Comparison of ENCODE assay signal across 8 cellular contexts in the genomic region with DNA sequence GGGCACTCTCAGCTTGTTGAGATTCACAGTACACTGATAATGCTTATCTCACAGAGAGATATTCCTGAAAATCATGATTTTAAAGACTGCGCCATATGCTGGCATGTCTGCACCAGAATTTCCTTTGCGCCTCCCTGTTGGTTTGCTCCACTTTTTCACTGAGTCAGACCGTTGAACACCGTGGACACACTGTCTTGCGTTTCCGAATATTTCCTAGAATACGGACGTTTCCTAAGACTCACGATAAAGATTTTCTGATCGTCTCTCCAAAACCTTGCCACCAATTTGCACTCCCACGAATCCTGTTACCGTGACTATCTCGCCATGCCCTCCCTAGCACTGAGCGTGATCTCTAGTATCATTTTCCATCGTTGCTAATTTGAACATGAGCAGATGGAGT. TPM values are rescaled to one million over a fixed set of nuclear protein-coding genes. Genes with fewer than 3 reads are reported as not detected.
DNase-seq lines count a peak whose midpoint lies in the region; ATAC-seq and TF ChIP-seq lines count a peak whose summit lies in the region.

No MANE protein-coding gene starts in this region.

- H3K36me3 Mint-ChIP-seq in IgD-negative memory B cell (peaks cover 4% of the 10 kb centered on the region), nephron progenitor cell (ENCODE audit: low read depth) (no peaks in the 10 kb centered on the region)
- H3K36me3 Mint-ChIP-seq in effector memory CD8-positive, alpha-beta T cell (ENCODE audit: insufficient read depth): peaks cover 5% of the 10 kb centered on the region

- no peaks in the 10 kb centered on the region for H3K9me3 Mint-ChIP-seq in IgD-negative memory B cell
- no peaks in the 10 kb centered on the region for H3K9me3 Mint-ChIP-seq in effector memory CD8-positive, alpha-beta T cell
- H3K9me3 Mint-ChIP-seq in nephron progenitor cell: no peaks in the 10 kb centered on the region

- peak overlapping the region; percentile 57 to 87 (median 84) for H3K27ac Mint-ChIP-seq in IgD-negative memory B cell
- H3K27ac Mint-ChIP-seq in effector memory CD8-positive, alpha-beta T cell: no peak overlapping the region
- H3K27ac Mint-ChIP-seq in nephron progenitor cell: no peak overlapping the region

- H3K27me3 Mint-ChIP-seq in IgD-negative memory B cell (no peaks in the 10 kb centered on the region), nephron progenitor cell (ENCODE audit: low read depth, poor library complexity) (peaks cover 59% of the 10 kb centered on the region)
- peaks cover 8 to 28% of the 10 kb centered on the region in 2 donors for H3K27me3 Mint-ChIP-seq in effector memory CD8-positive, alpha-beta T cell

- H3K4me3 ChIP-seq in AG10803 (ENCODE audit: low read length): peak overlapping the region; percentile 52

- TF ChIP-seq CTCF in AG10803 (conservative IDR thresholded peaks at IDR 0.05; ENCODE audit: low read length) (no peak), nephron progenitor cell (IDR thresholded peaks at IDR 0.05) (no peak)

- ATAC-seq in effector memory CD8-positive, alpha-beta T cell (replicated peaks): no peak
- ATAC-seq in GM21381 (IDR thresholded peaks at IDR 0.05; ENCODE audit: unreplicated experiment): no peak

- DNase-seq in AG10803 (ENCODE audit: low read depth): no peak
- no peak for DNase-seq in effector memory CD8-positive, alpha-beta T cell
- DNase-seq in nephron progenitor cell: no peak
- DNase-seq in kidney glomerular epithelial cell (lab: John Stamatoyannopoulos, UW): no peak
- no peak for DNase-seq in NCI-H2107 (lab: John Stamatoyannopoulos, UW)
- DNase-seq in ureter (ENCODE audit: low spot score): no peak

- H3K4me1 Mint-ChIP-seq in IgD-negative memory B cell (peaks cover 13 to 16% (median 16%) of the 10 kb centered on the region in 3 donors), nephron progenitor cell (peaks cover 12% of the 10 kb centered on the region)
- peaks cover 3 to 4% of the 10 kb centered on the region in 2 donors for H3K4me1 Mint-ChIP-seq in effector memory CD8-positive, alpha-beta T cell (ENCODE audit: low read depth in 2 of 2)

- H3K4me3 Mint-ChIP-seq in IgD-negative memory B cell (peak overlapping the region; percentile 90 to 98 (median 92)), nephron progenitor cell (peak overlapping the region; percentile 87)
- peak overlapping the region; percentile 61 to 71 for H3K4me3 Mint-ChIP-seq in effector memory CD8-positive, alpha-beta T cell

RNA-seq across cellular contexts. Expression of gene C1orf115, which starts 0.5 kb away (rescaled TPM):
- 13.7 TPM for polyA plus RNA-seq in IgD-negative memory B cell
- 13.1 TPM for total RNA-seq in ureter

RNA-seq across cellular contexts. Expression of gene MTARC2, which starts 58.4 kb away (rescaled TPM):
- 11.4 TPM for polyA plus RNA-seq in IgD-negative memory B cell
- total RNA-seq in ureter: 18.8 TPM

Comparison
In these comparisons a context has a peak if more than half of its experiments do, and no peak if none do; other contexts are left out.
1. H3K27ac Mint-ChIP-seq: peak in IgD-negative memory B cell (3 of 3); none in effector memory CD8-positive, alpha-beta T cell (0 of 2) and nephron progenitor cell (single experiment).
2. Peak in every context shown above with its lines, with median percentiles within 50 percentile points of each other: H3K4me3 Mint-ChIP-seq.